8 cellular contexts compared by ENCODE assay signal in genomic region chrX:16869393-16870094, GRCh38. TPM values are rescaled to one million over a fixed set of nuclear protein-coding genes. Genes with fewer than 3 reads are reported as not detected.
DNase-seq lines count a peak whose midpoint lies in the region; ATAC-seq, FAIRE-seq and TF ChIP-seq lines count a peak whose summit lies in the region.

No MANE protein-coding gene starts in this region.

- H3K27ac ChIP-seq in SJSA1 (peak overlapping the region; percentile 97), astrocyte (ENCODE audit: low read depth, low read length) (peak overlapping the region; percentile 94), smooth muscle cell (ENCODE audit: low read depth) (peak overlapping the region; percentile 95)

- peaks cover 6% of the 10 kb centered on the region for H3F3A ChIP-seq in smooth muscle cell (ENCODE audit: low read depth)

- H3K79me2 ChIP-seq in astrocyte (ENCODE audit: insufficient read depth, low read length), result peaks cover 47% of the 10 kb centered on the region
- peaks cover 51% of the 10 kb centered on the region for H3K79me2 ChIP-seq in smooth muscle cell (ENCODE audit: low read depth)

- TF ChIP-seq CTCF in Caco-2 (IDR thresholded peaks at IDR 0.05; ENCODE audit: insufficient read depth in 1 of 2, low read depth in 1 of 2, low read length in 1 of 2, severe bottlenecking in 1 of 2, unreplicated experiment in 1 of 2) (no peak), astrocyte (IDR thresholded peaks at IDR 0.05; ENCODE audit: insufficient read depth, low read depth, low read length) (no peak), smooth muscle cell (IDR thresholded peaks at IDR 0.05; ENCODE audit: borderline replicate concordance, insufficient read depth, poor library complexity, severe bottlenecking) (no peak)

- H3K27me3 Mint-ChIP-seq in Caco-2 (ENCODE audit: insufficient read depth, unreplicated experiment) (no peaks in the 10 kb centered on the region), astrocyte (ENCODE audit: low read depth, unreplicated experiment) (no peaks in the 10 kb centered on the region)

- WGBS in smooth muscle cell (ENCODE audit: low lambda C conversion rate), result 0% methylated on average over 35 of the region's 92 CpGs

- H2AFZ ChIP-seq in astrocyte (ENCODE audit: low read depth, low read length) (no peak overlapping the region), smooth muscle cell (ENCODE audit: low read depth) (peak overlapping the region; percentile 78)

- H3K27me3 ChIP-seq in Caco-2 (replicated peaks; ENCODE audit: control insufficient read depth, insufficient read depth, low read length), result no peaks in the 10 kb centered on the region
- H3K27me3 ChIP-seq in SJSA1 (replicated peaks), result no peaks in the 10 kb centered on the region
- no peaks in the 10 kb centered on the region for H3K27me3 ChIP-seq in astrocyte (ENCODE audit: insufficient read depth, low read length)
- peaks cover 5% of the 10 kb centered on the region for H3K27me3 ChIP-seq in smooth muscle cell (ENCODE audit: low read depth)

- H3K4me2 ChIP-seq in astrocyte (ENCODE audit: low read length), result peak overlapping the region; percentile 93
- H3K4me2 ChIP-seq in smooth muscle cell, result peak overlapping the region; percentile 97

- ATAC-seq in GM19467 (IDR thresholded peaks at IDR 0.05; ENCODE audit: unreplicated experiment), result peak; percentile 40
- peak; percentile 48 for ATAC-seq in HG03521 (IDR thresholded peaks at IDR 0.05; ENCODE audit: unreplicated experiment)

- POLR2A ChIA-PET in Caco-2 (lab: Charles Lee), result no interaction called here

- H3K4me3 ChIP-seq in Caco-2 (ENCODE audit: low read depth, low read length) (peak overlapping the region; percentile 72), SJSA1 (peak overlapping the region; percentile 71), astrocyte (ENCODE audit: insufficient read depth, low read depth, low read length) (peak overlapping the region; percentile 70), iPS-11a (ENCODE audit: low read depth, low read length) (peak overlapping the region; percentile 70), smooth muscle cell (peak overlapping the region; percentile 90)

- H3K4me1 ChIP-seq in Caco-2, result peaks cover 6% of the 10 kb centered on the region; the same call in 1 of the 2 replicates
- H3K4me1 ChIP-seq in SJSA1 (replicated peaks), result peaks cover 20% of the 10 kb centered on the region
- peaks cover 8% of the 10 kb centered on the region for H3K4me1 ChIP-seq in astrocyte (ENCODE audit: insufficient read depth, low read length)
- H3K4me1 ChIP-seq in smooth muscle cell (ENCODE audit: low read depth), result peaks cover 34% of the 10 kb centered on the region

- FAIRE-seq in astrocyte (lab: Jason Lieb, UNC), result no peak

- intact Hi-C loops in Caco-2 (cut with micrococcal nuclease; ENCODE audit: unreplicated experiment), result no loop called here

- H3K27ac Mint-ChIP-seq in Caco-2 (ENCODE audit: unreplicated experiment), result peak overlapping the region; percentile 99
- H3K27ac Mint-ChIP-seq in astrocyte (ENCODE audit: unreplicated experiment), result peak overlapping the region; percentile 72

- peaks cover 26% of the 10 kb centered on the region for H3K36me3 Mint-ChIP-seq in Caco-2 (ENCODE audit: insufficient read depth, unreplicated experiment)
- no peaks in the 10 kb centered on the region for H3K36me3 Mint-ChIP-seq in astrocyte (ENCODE audit: low read depth, unreplicated experiment)

- H4K20me1 ChIP-seq in astrocyte (ENCODE audit: insufficient read depth, low read length), result peaks cover 24% of the 10 kb centered on the region
- peaks cover 49% of the 10 kb centered on the region for H4K20me1 ChIP-seq in smooth muscle cell (ENCODE audit: low read depth)

- H3K4me1 Mint-ChIP-seq in Caco-2 (ENCODE audit: low read depth, unreplicated experiment) (no peaks in the 10 kb centered on the region), astrocyte (ENCODE audit: low read depth, unreplicated experiment) (peaks cover 3% of the 10 kb centered on the region)

- H3K9me3 ChIP-seq in Caco-2, result no peaks in the 10 kb centered on the region
- H3K9me3 ChIP-seq in SJSA1 (replicated peaks), result no peaks in the 10 kb centered on the region
- no peaks in the 10 kb centered on the region for H3K9me3 ChIP-seq in astrocyte (ENCODE audit: insufficient read depth, low read depth, low read length)
- H3K9me3 ChIP-seq in smooth muscle cell (replicated peaks; ENCODE audit: low read depth), result no peaks in the 10 kb centered on the region

- DNase-seq in Caco-2, result peak; percentile 32 to 64
- DNase-seq in SJSA1 (ENCODE audit: low read depth in 1 of 2, low spot score in 2 of 2), result peak; percentile 13 to 42
- DNase-seq in astrocyte (ENCODE audit: low read depth), result no peak
- DNase-seq in smooth muscle cell (lab: John Stamatoyannopoulos, UW; ENCODE audit: unreplicated experiment), result peak; percentile 37
- DNase-seq in medulla oblongata (ENCODE audit: extremely low spot score), result no peak

- H3K9me3 Mint-ChIP-seq in Caco-2 (ENCODE audit: unreplicated experiment) (no peaks in the 10 kb centered on the region), astrocyte (ENCODE audit: unreplicated experiment) (no peaks in the 10 kb centered on the region)

- H3K9ac ChIP-seq in astrocyte (ENCODE audit: low read length) (peak overlapping the region; percentile 94), smooth muscle cell (ENCODE audit: low read depth) (peak overlapping the region; percentile 91)

- BruUV-seq in Caco-2 (replicated peaks; lab: Mats Ljungman, UMichigan), result no TSS peak

- CTCF ChIA-PET in Caco-2 (lab: Charles Lee), result interaction anchor here (1.9 kb wide), 1 partner anchor 13 kb away, joined by 8 read pairs; no protein-coding TSS in a partner anchor

- H3K36me3 ChIP-seq in Caco-2 (ENCODE audit: control insufficient read depth, insufficient read depth, low read length) (no peaks in the 10 kb centered on the region), SJSA1 (peaks cover 28% of the 10 kb centered on the region), astrocyte (ENCODE audit: insufficient read depth, low read length) (no peaks in the 10 kb centered on the region), smooth muscle cell (ENCODE audit: low read depth) (no peaks in the 10 kb centered on the region)

- H3K4me3 Mint-ChIP-seq in Caco-2 (ENCODE audit: unreplicated experiment) (peak overlapping the region; percentile 99), astrocyte (ENCODE audit: unreplicated experiment) (peak overlapping the region; percentile 94)

RNA-seq across cellular contexts. Expression of gene RBBP7, which starts 0.6 kb away (rescaled TPM):
- total RNA-seq in Caco-2 (2022) (129 and 131 TPM in 2 replicates), astrocyte (77.6 and 86.1 TPM in 2 replicates), smooth muscle cell (116 and 117 TPM in 2 replicates)
- 175 and 198 TPM in 2 replicates for total RNA-seq in SJSA1 (2014; rRNA removed; shearing (Covaris generic))
- polyA plus RNA-seq in smooth muscle cell, result 147 and 171 TPM in 2 replicates

Comparison
In these comparisons a context has a peak if more than half of its experiments do, and no peak if none do; other contexts are left out.
1. DNase-seq: peak in Caco-2 (2 of 2), SJSA1 (2 of 2) and smooth muscle cell (single experiment); none in astrocyte (single experiment) and medulla oblongata (single experiment).
2. Peak in every context shown above with its lines, with median percentiles within 50 percentile points of each other: H3K4me3 ChIP-seq and H3K27ac ChIP-seq.